Comparison of ENCODE assay signal across 12 cellular contexts in genomic region chr2:108632748-108633147, GRCh38.
DNase-seq lines count a peak whose midpoint lies in the region; ATAC-seq and TF ChIP-seq lines count a peak whose summit lies in the region.
"Had no signal": no experiment of that assay in that cellular context is flagged by ENCODE, and none has a peak within 500 bp of the region (broad histone marks: within the 10 kb centered on the region; RNA-seq: fewer than 3 reads in every experiment).

No MANE protein-coding gene starts in this region.

- H3K4me1 Mint-ChIP-seq in brain = peaks cover 74% of the 10 kb centered on the region

- H3K9me3 Mint-ChIP-seq in brain = no peaks in the 10 kb centered on the region

- TF ChIP-seq CTCF in brain (conservative IDR thresholded peaks at IDR 0.05) = no peak
- no peak for TF ChIP-seq CTCF in gastrocnemius medialis (IDR thresholded peaks at IDR 0.05 in 4 of 5, conservative IDR thresholded peaks at IDR 0.05 in 1 of 5)
- no peak for TF ChIP-seq CTCF in RWPE1 (conservative IDR thresholded peaks at IDR 0.05; ENCODE audit: low read depth)

- no peak for ATAC-seq in gastrocnemius medialis
- ATAC-seq: esophagus mucosa, right cardiac atrium had no signal

- H3K27ac ChIP-seq in gastrocnemius medialis (peak overlapping the region; percentile 34 to 92 (median 65)), substantia nigra (ENCODE audit: low read depth, low read length, poor library complexity, severe bottlenecking) (no peak overlapping the region), RWPE1 (no peak overlapping the region)

- in situ Hi-C loops in gastrocnemius medialis (cut with MboI; ENCODE audit: low sequenced_read_pairs in 4 of 4) = no loop called here

- no peak for TF ChIP-seq POLR2A in gastrocnemius medialis (IDR thresholded peaks at IDR 0.05)

- H3K36me3 Mint-ChIP-seq in brain = no peaks in the 10 kb centered on the region

- H3K27me3 ChIP-seq in gastrocnemius medialis = no peaks in the 10 kb centered on the region

- intact Hi-C loops in gastrocnemius medialis (cut with DNase I; ENCODE audit: low total_unique reads) = no loop called here

- peak overlapping the region; percentile 4 to 97 (median 91) for H3K27ac Mint-ChIP-seq in brain

- no peak overlapping the region for H3K4me3 ChIP-seq in gastrocnemius medialis

- peak; percentile 86 for DNase-seq in DMS79 treated with DMSO at 0.1 percent for 48 hours (lab: John Stamatoyannopoulos, UW)
- DNase-seq in NCI-H1930 (lab: John Stamatoyannopoulos, UW) = peak; percentile 51 to 81
- no peak for DNase-seq in gastrocnemius medialis
- no peak for DNase-seq in substantia nigra (lab: John Stamatoyannopoulos, UW)
- no peak for DNase-seq in RWPE1 (ENCODE audit: low spot score)
- no peak for DNase-seq in NOMO-1 treated with dmso at 0.1 percent for 144 hours (lab: John Stamatoyannopoulos, UW; ENCODE audit: unreplicated experiment)
- DNase-seq: activated CD4-positive, alpha-beta T cell treated with anti-CD3 and anti-CD28 coated beads for 48 hours; HCEC 1CT; NCI-H526 treated with DMSO at 0.1 percent for 48 hours; right cardiac atrium had no signal

- H3K9me3 ChIP-seq in gastrocnemius medialis = no peaks in the 10 kb centered on the region

- POLR2A ChIA-PET in RWPE1 (lab: Yijun Ruan, JAX; ENCODE audit: low non-redundant PET) = no interaction called here

- CTCF ChIA-PET in RWPE1 (lab: Yijun Ruan, JAX) = no interaction called here

- peaks cover 63 to 67% of the 10 kb centered on the region in 2 donors for H3K4me1 ChIP-seq in gastrocnemius medialis

- peak overlapping the region in 2 of 5 experiments; percentile 7 to 70 for H3K4me3 Mint-ChIP-seq in brain

- no peaks in the 10 kb centered on the region for H3K36me3 ChIP-seq in gastrocnemius medialis

- H3K27me3 Mint-ChIP-seq in brain = no peaks in the 10 kb centered on the region

Comparison
In these comparisons a context has a peak if more than half of its experiments do, and no peak if none do; other contexts are left out.
1. DNase-seq: peak in DMS79 treated with DMSO at 0.1 percent for 48 hours (single experiment) and NCI-H1930 (2 of 2); none in gastrocnemius medialis (0 of 2), substantia nigra (0 of 49), RWPE1 (single experiment) and NOMO-1 treated with dmso at 0.1 percent for 144 hours (single experiment).
2. H3K27ac ChIP-seq: peak in gastrocnemius medialis (4 of 4); none in substantia nigra (single experiment) and RWPE1 (single experiment).